In genomic region chr19:41541990-41542584, GRCh38 we compare ENCODE assay signal across 8 cellular contexts. TPM values are rescaled to one million over a fixed set of nuclear protein-coding genes. Genes with fewer than 3 reads are reported as not detected.
DNase-seq lines count a peak whose midpoint lies in the region; ATAC-seq and TF ChIP-seq lines count a peak whose summit lies in the region.

No MANE protein-coding gene starts in this region.

- TF ChIP-seq CTCF in fibroblast of villous mesenchyme (IDR thresholded peaks at IDR 0.05; ENCODE audit: insufficient read depth, low read depth, low read length) = peak; percentile 64

- DNase-seq in NCI-H146 (lab: John Stamatoyannopoulos, UW) (peak; percentile 20), NCI-H146 treated with DMSO at 0.1 percent for 48 hours (lab: John Stamatoyannopoulos, UW; ENCODE audit: unreplicated experiment) (no peak), NOMO-1 treated with DMSO at 0.1 percent for 48 hours (lab: John Stamatoyannopoulos, UW; ENCODE audit: unreplicated experiment) (peak; percentile 65), activated T-cell treated with anti-CD3 and anti-CD28 coated beads for 48 hours (ENCODE audit: low read depth) (peak; percentile 70), fibroblast of villous mesenchyme (ENCODE audit: low read depth) (peak; percentile 30), sciatic nerve (ENCODE audit: low spot score) (peak; percentile 69), hippocampal formation (lab: John Stamatoyannopoulos, UW) (no peak)

- intact Hi-C loops in sciatic nerve (cut with DNase I) = no loop called here

- no peak overlapping the region for H3K4me3 ChIP-seq in fibroblast of villous mesenchyme (ENCODE audit: low read depth, low read length)

- ATAC-seq in sciatic nerve (no peak), HG03045 (IDR thresholded peaks at IDR 0.05; ENCODE audit: unreplicated experiment) (no peak)

RNA-seq across cellular contexts. Expression of gene CEACAM21, which starts 33.9 kb away (rescaled TPM):
- total RNA-seq in fibroblast of villous mesenchyme (not detected in 2 replicates), sciatic nerve (2.5 TPM)

Comparison
In these comparisons a context has a peak if more than half of its experiments do, and no peak if none do; other contexts are left out.
1. DNase-seq: peak in NCI-H146 (single experiment), NOMO-1 treated with DMSO at 0.1 percent for 48 hours (single experiment), activated T-cell treated with anti-CD3 and anti-CD28 coated beads for 48 hours (single experiment), fibroblast of villous mesenchyme (single experiment) and sciatic nerve (single experiment); none in NCI-H146 treated with DMSO at 0.1 percent for 48 hours (single experiment) and hippocampal formation (0 of 2).